ENCODE assay signal across 17 cellular contexts in genomic region chr4:71050809-71051208, GRCh38. TPM values are rescaled to one million over a fixed set of nuclear protein-coding genes. Genes with fewer than 3 reads are reported as not detected.
A peak's percentile ranks its signal among the peaks of the same experiment; 100 is the strongest.
DNase-seq lines count a peak whose midpoint lies in the region; ATAC-seq and TF ChIP-seq lines count a peak whose summit lies in the region.
"Had no signal": no experiment of that assay in that cellular context is flagged by ENCODE, and none has a peak within 500 bp of the region (broad histone marks: within the 10 kb centered on the region; RNA-seq: fewer than 3 reads in every experiment).

No MANE protein-coding gene starts in this region.

- H3K4me1 ChIP-seq in left ventricle myocardium inferior (no peaks in the 10 kb centered on the region), right atrium auricular region (no peaks in the 10 kb centered on the region)

- H3K4me3 ChIP-seq in left ventricle myocardium inferior = no peak overlapping the region
- H3K4me3 ChIP-seq in right atrium auricular region = no peak overlapping the region
- H3K4me3 ChIP-seq in cardiac fibroblast (replicated peaks in 1 of 2; ENCODE audit: low read depth in 2 of 2, low read length in 2 of 2) = no peak overlapping the region

- DNase-seq in left ventricle myocardium inferior (no peak), right atrium auricular region (ENCODE audit: low spot score) (no peak), cardiac fibroblast (ENCODE audit: low read depth in 2 of 2) (peak; percentile 5 to 8), NAMALWA (ENCODE audit: low spot score) (no peak)
- DNase-seq: activated CD4-positive, alpha-beta T cell treated with anti-CD3 and anti-CD28 coated beads for 36 hours; CD8-positive, alpha-beta T cell; dermis blood vessel endothelial cell; DND-41; hypothalamus; naive B cell; NCI-H1436 treated with DMSO at 0.1 percent for 48 hours; NCI-H2227 treated with DMSO at 0.1 percent for 48 hours; stimulated activated CD4-positive, alpha-beta T cell treated with anti-CD3 and anti-CD28 coated beads, Interleukin-4, amount 100 ng/mL, for 4 hours had no signal

- intact Hi-C loops in left ventricle myocardium inferior (cut with micrococcal nuclease) = no loop called here

- no peaks in the 10 kb centered on the region for H3K36me3 ChIP-seq in left ventricle myocardium inferior
- no peaks in the 10 kb centered on the region for H3K36me3 ChIP-seq in right atrium auricular region

- H3K9me3 ChIP-seq in left ventricle myocardium inferior (replicated peaks) (peaks cover 5% of the 10 kb centered on the region), right atrium auricular region (no peaks in the 10 kb centered on the region)

- TF ChIP-seq CTCF in left ventricle myocardium inferior (IDR thresholded peaks at IDR 0.05; ENCODE audit: borderline replicate concordance) (peak; percentile 23), right atrium auricular region (IDR thresholded peaks at IDR 0.05) (no peak), LNCAP (IDR thresholded peaks at IDR 0.05) (peak; percentile 25; the same call in 1 of the 2 replicates), cardiac fibroblast (IDR thresholded peaks at IDR 0.05; ENCODE audit: low read depth, low read length) (no peak)

- ATAC-seq in HG03039 (IDR thresholded peaks at IDR 0.05; ENCODE audit: unreplicated experiment) (no peak), HG02870 (IDR thresholded peaks at IDR 0.05; ENCODE audit: unreplicated experiment) (no peak), HG03571 (IDR thresholded peaks at IDR 0.05; ENCODE audit: unreplicated experiment) (no peak)
- ATAC-seq: activated CD4-positive, alpha-beta T cell treated with anti-CD3 and anti-CD28 coated beads for 36 hours; CD8-positive, alpha-beta T cell had no signal

- no peak overlapping the region for H3K27ac ChIP-seq in left ventricle myocardium inferior (replicated peaks)
- H3K27ac ChIP-seq in right atrium auricular region = no peak overlapping the region

- H3K27me3 ChIP-seq in left ventricle myocardium inferior (ENCODE audit: low read depth) = no peaks in the 10 kb centered on the region
- no peaks in the 10 kb centered on the region for H3K27me3 ChIP-seq in right atrium auricular region

RNA-seq across cellular contexts. Expression of gene DCK, which starts 57.4 kb away (rescaled TPM):
- total RNA-seq in left ventricle myocardium inferior = 7.5 TPM
- 1 to 10 TPM; 7.7 to 8.2 TPM for total RNA-seq in right atrium auricular region

Comparison
In these comparisons a context has a peak if more than half of its experiments do, and no peak if none do; other contexts are left out.
1. CTCF ChIP-seq: peak in left ventricle myocardium inferior (single experiment) and LNCAP (single experiment); none in right atrium auricular region (0 of 2) and cardiac fibroblast (single experiment).
2. DNase-seq: peak in cardiac fibroblast (2 of 2); none in left ventricle myocardium inferior (single experiment), right atrium auricular region (single experiment) and NAMALWA (single experiment).